12 cellular contexts compared by ENCODE assay signal in genomic region chr10:97365761-97366351, GRCh38. TPM values are rescaled to one million over a fixed set of nuclear protein-coding genes. Genes with fewer than 3 reads are reported as not detected.
DNase-seq lines count a peak whose midpoint lies in the region; ATAC-seq and TF ChIP-seq lines count a peak whose summit lies in the region.
"Had no signal": no experiment of that assay in that cellular context is flagged by ENCODE, and none has a peak within 500 bp of the region (broad histone marks: within the 10 kb centered on the region; RNA-seq: fewer than 3 reads in every experiment).

No MANE protein-coding gene starts in this region.

- H3K4me1 ChIP-seq in BLaER1 treated with 17β-estradiol and CSF1 and Interleukin-3, amounts not matched to agents 10 nM and 100 nM: peaks cover 49 to 100% (median 98%) of the 10 kb centered on the region in 10 experiments
- H3K4me1 ChIP-seq in mucosa of descending colon (ENCODE audit: low read depth): no peaks in the 10 kb centered on the region

- H3K27ac Mint-ChIP-seq in central memory CD8-positive, alpha-beta T cell (ENCODE audit: low read depth): peak overlapping the region; percentile 63
- H3K27ac Mint-ChIP-seq: activated CD8-positive, alpha-beta memory T cell treated with anti-CD3 and anti-CD28 coated beads, Interleukin-2, amount 10 ng/mL, durations not matched to agents 7 days and 5 days had no signal

- peak overlapping the region; percentile 96 to 100 (median 99) for H3K27ac ChIP-seq in BLaER1 treated with 17β-estradiol and CSF1 and Interleukin-3, amounts not matched to agents 10 nM and 100 nM

- peaks cover 0 to 6% (median 0%) of the 10 kb centered on the region in 11 experiments; a peak in 1 of 22 replicates for H3K9me3 ChIP-seq in BLaER1 treated with 17β-estradiol and CSF1 and Interleukin-3, amounts not matched to agents 10 nM and 100 nM (replicated peaks in 1 of 11)
- no peaks in the 10 kb centered on the region for H3K9me3 ChIP-seq in mucosa of descending colon

- H3K4me2 ChIP-seq in BLaER1 treated with 17β-estradiol and CSF1 and Interleukin-3, amounts not matched to agents 10 nM and 100 nM: peak overlapping the region; percentile 66 to 92 (median 84)

- peak overlapping the region; percentile 85 to 97 (median 92) for H3K9ac ChIP-seq in BLaER1 treated with 17β-estradiol and CSF1 and Interleukin-3, amounts not matched to agents 10 nM and 100 nM

- DNase-seq in NB4 (ENCODE audit: low read depth) (peak; percentile 95), mucosa of descending colon (no peak), NCI-H2029 (lab: John Stamatoyannopoulos, UW) (no peak), GM10266 (ENCODE audit: extremely low spot score) (no peak)
- no peak for DNase-seq in central memory CD8-positive, alpha-beta T cell (ENCODE audit: low spot score in 2 of 2)
- DNase-seq: activated CD8-positive, alpha-beta memory T cell treated with anti-CD3 and anti-CD28 coated beads, Interleukin-2, amount 10 ng/mL, durations not matched to agents 7 days and 5 days; islet precursor cell; NCI-H2171; T-helper 9 cell had no signal

- ATAC-seq in central memory CD8-positive, alpha-beta T cell (replicated peaks; ENCODE audit: extremely low read depth, poor library complexity, severe bottlenecking): no peak
- ATAC-seq in mucosa of descending colon (peak; percentile 48), GM21529 (IDR thresholded peaks at IDR 0.05; ENCODE audit: unreplicated experiment) (no peak), HG03196 (IDR thresholded peaks at IDR 0.05; ENCODE audit: unreplicated experiment) (no peak)
- ATAC-seq: activated CD8-positive, alpha-beta memory T cell treated with anti-CD3 and anti-CD28 coated beads, Interleukin-2, amount 10 ng/mL, durations not matched to agents 7 days and 5 days had no signal

- no peaks in the 10 kb centered on the region for H3K27me3 Mint-ChIP-seq in central memory CD8-positive, alpha-beta T cell
- H3K27me3 Mint-ChIP-seq: activated CD8-positive, alpha-beta memory T cell treated with anti-CD3 and anti-CD28 coated beads, Interleukin-2, amount 10 ng/mL, durations not matched to agents 7 days and 5 days had no signal

- H3K4me3 ChIP-seq in BLaER1 treated with 17β-estradiol and CSF1 and Interleukin-3, amounts not matched to agents 10 nM and 100 nM: peak overlapping the region in 2 of 10 experiments; percentile 4 to 15; a peak in 4 of 20 replicates
- no peak overlapping the region for H3K4me3 ChIP-seq in NB4 (ENCODE audit: low read depth, low read length)
- H3K4me3 ChIP-seq in mucosa of descending colon: no peak overlapping the region

- intact Hi-C loops in mucosa of descending colon (cut with DNase I, micrococcal nuclease): no loop called here

- H3K27me3 ChIP-seq in BLaER1 treated with 17β-estradiol and CSF1 and Interleukin-3, amounts not matched to agents 10 nM and 100 nM: no peaks in the 10 kb centered on the region

- peaks cover 46 to 96% (median 93%) of the 10 kb centered on the region in 11 experiments for H3K36me3 ChIP-seq in BLaER1 treated with 17β-estradiol and CSF1 and Interleukin-3, amounts not matched to agents 10 nM and 100 nM
- H3K36me3 ChIP-seq in mucosa of descending colon (ENCODE audit: low read depth): no peaks in the 10 kb centered on the region

- no peaks in the 10 kb centered on the region for H3K4me1 Mint-ChIP-seq in central memory CD8-positive, alpha-beta T cell
- H3K4me1 Mint-ChIP-seq: activated CD8-positive, alpha-beta memory T cell treated with anti-CD3 and anti-CD28 coated beads, Interleukin-2, amount 10 ng/mL, durations not matched to agents 7 days and 5 days had no signal

- TF ChIP-seq CTCF in NB4 (IDR thresholded peaks at IDR 0.05; ENCODE audit: low read depth, low read length) (no peak), mucosa of descending colon (IDR thresholded peaks at IDR 0.05) (no peak), GM10266 (IDR thresholded peaks at IDR 0.05; ENCODE audit: control insufficient read depth, insufficient read depth, low read depth, missing control alignments) (no peak)

- H3K9me3 Mint-ChIP-seq in central memory CD8-positive, alpha-beta T cell: no peaks in the 10 kb centered on the region

- no peak overlapping the region for H3K4me3 Mint-ChIP-seq in central memory CD8-positive, alpha-beta T cell
- H3K4me3 Mint-ChIP-seq: activated CD8-positive, alpha-beta memory T cell treated with anti-CD3 and anti-CD28 coated beads, Interleukin-2, amount 10 ng/mL, durations not matched to agents 7 days and 5 days had no signal

- TF ChIP-seq POLR2A in NB4 (IDR thresholded peaks at IDR 0.05; ENCODE audit: extremely low read depth, insufficient read length): no peak

- H4K20me1 ChIP-seq in BLaER1 treated with 17β-estradiol and CSF1 and Interleukin-3, amounts not matched to agents 10 nM and 100 nM: no peaks in the 10 kb centered on the region

- H3K36me3 Mint-ChIP-seq in central memory CD8-positive, alpha-beta T cell (ENCODE audit: insufficient read depth): peaks cover 16% of the 10 kb centered on the region

RNA-seq across cellular contexts. Expression of gene FRAT2, which starts 31.3 kb away (rescaled TPM):
- 10 to 100 TPM; 26.2 to 42.5 (median 33.3) TPM for total RNA-seq in mucosa of descending colon

RNA-seq across cellular contexts. Expression of gene RRP12, which starts 35.3 kb away (rescaled TPM):
- 10 to 100 TPM; 14.6 to 19.4 (median 16.9) TPM for total RNA-seq in mucosa of descending colon

RNA-seq across cellular contexts. Expression of gene FRAT1, which starts 46.8 kb away (rescaled TPM):
- total RNA-seq in mucosa of descending colon: 1 to 10 TPM; 4.7 to 9.6 (median 7.2) TPM
